In genomic region chr7:100478966-100479660, GRCh38 we compare ENCODE assay signal across 1 cellular context.
A peak's percentile ranks its signal among the peaks of the same experiment; 100 is the strongest.
TF ChIP-seq lines count a peak whose summit lies in the region.

Gene TSC22D4 (minus strand): TSS chr7:100479214. CDS start chr7:100478038, 1,176 bp downstream.

TF ChIP-seq in HepG2, 621 proteins besides CTCF, POLR2A, EP300 and RAD21 (continued from another document and continues in another):
- no peak for TF ChIP-seq ZNF407 (CRISPR knock-in tag; IDR thresholded peaks at IDR 0.05; ENCODE audit: not compliant biosample characterization)
- TF ChIP-seq FOXA3 (CRISPR knock-in tag; IDR thresholded peaks at IDR 0.05): peak; percentile 57
- no peak for TF ChIP-seq ZNF639 (CRISPR knock-in tag; conservative IDR thresholded peaks at IDR 0.05)
- TF ChIP-seq TAF15 (IDR thresholded peaks at IDR 0.05; ENCODE audit: low read depth, low read length, poor library complexity, severe bottlenecking): no peak
- 0 out of 2 replicates have a peak, but pooled peaks have one; percentile 72 for TF ChIP-seq NR0B2 (CRISPR knock-in tag; IDR thresholded peaks at IDR 0.05)
- TF ChIP-seq MED1 (CRISPR knock-in tag; IDR thresholded peaks at IDR 0.05): no peak; the same call in 1 of the 2 replicates
- TF ChIP-seq TP53 (CRISPR knock-in tag; conservative IDR thresholded peaks at IDR 0.05): no peak
- no peak for TF ChIP-seq ZNF605 (CRISPR knock-in tag; IDR thresholded peaks at IDR 0.05)
- no peak for TF ChIP-seq SNRNP70 (IDR thresholded peaks at IDR 0.05; ENCODE audit: low read depth, low read length)
- no peak for TF ChIP-seq ZNF530 (CRISPR knock-in tag; IDR thresholded peaks at IDR 0.05; ENCODE audit: low read depth)
- TF ChIP-seq, protein P1, sequence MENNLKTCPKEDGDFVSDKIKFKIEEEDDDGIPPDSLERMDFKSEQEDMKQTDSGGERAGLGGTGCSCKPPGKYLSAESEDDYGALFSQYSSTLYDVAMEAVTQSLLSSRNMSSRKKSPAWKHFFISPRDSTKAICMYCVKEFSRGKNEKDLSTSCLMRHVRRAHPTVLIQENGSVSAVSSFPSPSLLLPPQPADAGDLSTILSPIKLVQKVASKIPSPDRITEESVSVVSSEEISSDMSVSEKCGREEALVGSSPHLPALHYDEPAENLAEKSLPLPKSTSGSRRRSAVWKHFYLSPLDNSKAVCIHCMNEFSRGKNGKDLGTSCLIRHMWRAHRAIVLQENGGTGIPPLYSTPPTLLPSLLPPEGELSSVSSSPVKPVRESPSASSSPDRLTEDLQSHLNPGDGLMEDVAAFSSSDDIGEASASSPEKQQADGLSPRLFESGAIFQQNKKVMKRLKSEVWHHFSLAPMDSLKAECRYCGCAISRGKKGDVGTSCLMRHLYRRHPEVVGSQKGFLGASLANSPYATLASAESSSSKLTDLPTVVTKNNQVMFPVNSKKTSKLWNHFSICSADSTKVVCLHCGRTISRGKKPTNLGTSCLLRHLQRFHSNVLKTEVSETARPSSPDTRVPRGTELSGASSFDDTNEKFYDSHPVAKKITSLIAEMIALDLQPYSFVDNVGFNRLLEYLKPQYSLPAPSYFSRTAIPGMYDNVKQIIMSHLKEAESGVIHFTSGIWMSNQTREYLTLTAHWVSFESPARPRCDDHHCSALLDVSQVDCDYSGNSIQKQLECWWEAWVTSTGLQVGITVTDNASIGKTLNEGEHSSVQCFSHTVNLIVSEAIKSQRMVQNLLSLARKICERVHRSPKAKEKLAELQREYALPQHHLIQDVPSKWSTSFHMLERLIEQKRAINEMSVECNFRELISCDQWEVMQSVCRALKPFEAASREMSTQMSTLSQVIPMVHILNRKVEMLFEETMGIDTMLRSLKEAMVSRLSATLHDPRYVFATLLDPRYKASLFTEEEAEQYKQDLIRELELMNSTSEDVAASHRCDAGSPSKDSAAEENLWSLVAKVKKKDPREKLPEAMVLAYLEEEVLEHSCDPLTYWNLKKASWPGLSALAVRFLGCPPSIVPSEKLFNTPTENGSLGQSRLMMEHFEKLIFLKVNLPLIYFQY (CRISPR knock-in tag; IDR thresholded peaks at IDR 0.05; ENCODE audit: borderline replicate concordance): no peak
- 0 out of 2 replicates have a peak, but pooled peaks have one; percentile 59 for TF ChIP-seq SP5 (CRISPR knock-in tag; IDR thresholded peaks at IDR 0.05; ENCODE audit: borderline replicate concordance, low read depth)
- TF ChIP-seq PITX1 (CRISPR knock-in tag; IDR thresholded peaks at IDR 0.05): 0 out of 2 replicates have a peak, but pooled peaks have one; percentile 41
- 0 out of 2 replicates have a peak, but pooled peaks have one; percentile 33 for TF ChIP-seq FOXM1 (CRISPR knock-in tag; IDR thresholded peaks at IDR 0.05)
- no peak for TF ChIP-seq ATF3 (CRISPR knock-in tag; IDR thresholded peaks at IDR 0.05)
- peak; percentile 61; the same call in 1 of the 2 replicates for TF ChIP-seq ZNF205 (CRISPR knock-in tag; IDR thresholded peaks at IDR 0.05)
- no peak for TF ChIP-seq MAFK (conservative IDR thresholded peaks at IDR 0.05 in 1 of 2, IDR thresholded peaks at IDR 0.05 in 1 of 2; ENCODE audit: low read length in 2 of 2)
- TF ChIP-seq JUN (CRISPR knock-in tag; IDR thresholded peaks at IDR 0.05): no peak
- TF ChIP-seq KDM4B (CRISPR knock-in tag; IDR thresholded peaks at IDR 0.05): no peak
- peak in 1 of 2 experiments; percentile 71; a peak in 1 of 4 replicates for TF ChIP-seq HMGXB4 (CRISPR knock-in tag; IDR thresholded peaks at IDR 0.05; ENCODE audit: borderline replicate concordance in 1 of 2, low read depth in 1 of 2)
- no peak for TF ChIP-seq NCOA5 (CRISPR knock-in tag; IDR thresholded peaks at IDR 0.05)
- TF ChIP-seq ZNF234 (CRISPR knock-in tag; conservative IDR thresholded peaks at IDR 0.05): no peak
- TF ChIP-seq ZNF75D (CRISPR knock-in tag; IDR thresholded peaks at IDR 0.05; ENCODE audit: borderline replicate concordance): no peak
- TF ChIP-seq DBP (CRISPR knock-in tag; IDR thresholded peaks at IDR 0.05; ENCODE audit: not compliant biosample characterization): no peak
- TF ChIP-seq ZBTB42 (CRISPR knock-in tag; IDR thresholded peaks at IDR 0.05): no peak
- TF ChIP-seq, protein P2, sequence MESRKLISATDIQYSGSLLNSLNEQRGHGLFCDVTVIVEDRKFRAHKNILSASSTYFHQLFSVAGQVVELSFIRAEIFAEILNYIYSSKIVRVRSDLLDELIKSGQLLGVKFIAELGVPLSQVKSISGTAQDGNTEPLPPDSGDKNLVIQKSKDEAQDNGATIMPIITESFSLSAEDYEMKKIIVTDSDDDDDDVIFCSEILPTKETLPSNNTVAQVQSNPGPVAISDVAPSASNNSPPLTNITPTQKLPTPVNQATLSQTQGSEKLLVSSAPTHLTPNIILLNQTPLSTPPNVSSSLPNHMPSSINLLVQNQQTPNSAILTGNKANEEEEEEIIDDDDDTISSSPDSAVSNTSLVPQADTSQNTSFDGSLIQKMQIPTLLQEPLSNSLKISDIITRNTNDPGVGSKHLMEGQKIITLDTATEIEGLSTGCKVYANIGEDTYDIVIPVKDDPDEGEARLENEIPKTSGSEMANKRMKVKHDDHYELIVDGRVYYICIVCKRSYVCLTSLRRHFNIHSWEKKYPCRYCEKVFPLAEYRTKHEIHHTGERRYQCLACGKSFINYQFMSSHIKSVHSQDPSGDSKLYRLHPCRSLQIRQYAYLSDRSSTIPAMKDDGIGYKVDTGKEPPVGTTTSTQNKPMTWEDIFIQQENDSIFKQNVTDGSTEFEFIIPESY (CRISPR knock-in tag; IDR thresholded peaks at IDR 0.05): no peak
- no peak for TF ChIP-seq NR2C2 (CRISPR knock-in tag; IDR thresholded peaks at IDR 0.05; ENCODE audit: borderline replicate concordance)
- peak; percentile 89 for TF ChIP-seq ZSCAN25 (CRISPR knock-in tag; IDR thresholded peaks at IDR 0.05)
- TF ChIP-seq ATRX (CRISPR knock-in tag; IDR thresholded peaks at IDR 0.05; ENCODE audit: borderline replicate concordance): no peak
- peak; percentile 96 for TF ChIP-seq ZNF710 (CRISPR knock-in tag; IDR thresholded peaks at IDR 0.05; ENCODE audit: borderline replicate concordance)
